Comparison of ENCODE assay signal across 8 cellular contexts in the genomic region with DNA sequence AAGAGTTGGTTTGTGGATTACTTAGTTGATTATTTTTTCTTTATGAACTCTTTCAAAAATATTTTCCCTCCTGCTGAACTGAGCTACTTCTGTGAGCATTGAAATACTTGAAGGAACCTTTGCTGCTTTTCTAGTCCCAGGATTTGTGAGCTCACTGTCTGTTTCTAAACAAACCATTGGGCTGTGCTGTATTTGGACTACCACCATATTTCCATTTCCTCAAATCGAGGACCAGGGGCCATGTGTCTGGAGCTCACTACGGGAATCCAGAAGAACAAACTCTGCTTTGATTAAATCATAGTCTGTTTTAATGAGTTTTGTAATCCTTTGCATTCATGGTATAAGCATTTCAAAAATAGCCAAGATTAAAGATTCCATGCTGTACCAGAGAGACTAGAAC. TPM values are rescaled to one million over a fixed set of nuclear protein-coding genes. Genes with fewer than 3 reads are reported as not detected.
DNase-seq lines count a peak whose midpoint lies in the region; ATAC-seq and TF ChIP-seq lines count a peak whose summit lies in the region.

No MANE protein-coding gene starts in this region.

- POLR2A ChIA-PET in activated CD4-positive, alpha-beta memory T cell treated with anti-CD3 and anti-CD28 coated beads for 36 hours (lab: Charles Lee), result interaction anchor here (1.3 kb wide), 1 partner anchor 118 kb away, joined by 4 read pairs; the partner anchor contains the start of genes BABAM2 and RBKS

- H3K4me3 Mint-ChIP-seq in activated CD8-positive, alpha-beta memory T cell treated with anti-CD3 and anti-CD28 coated beads, Interleukin-2, amount 10 ng/mL, durations not matched to agents 7 days and 5 days, result peak overlapping the region; percentile 100
- peak overlapping the region; percentile 73 for H3K4me3 Mint-ChIP-seq in activated CD4-positive, alpha-beta memory T cell treated with anti-CD3 and anti-CD28 coated beads for 36 hours

- no peaks in the 10 kb centered on the region for H3K9me3 ChIP-seq in iPS-15b (ENCODE audit: control insufficient read depth, insufficient read depth, low read length)
- no peaks in the 10 kb centered on the region for H3K9me3 ChIP-seq in subcutaneous abdominal adipose tissue (ENCODE audit: control insufficient read depth in 5 of 5, low read length in 5 of 5)

- H3K4me1 ChIP-seq in iPS-15b (ENCODE audit: control insufficient read depth, insufficient read depth, low read length) (peaks cover 4% of the 10 kb centered on the region), subcutaneous abdominal adipose tissue (ENCODE audit: control insufficient read depth in 5 of 5, insufficient read depth in 5 of 5, low read length in 5 of 5) (peaks cover 0 to 27% (median 26%) of the 10 kb centered on the region in 5 donors)

- TF ChIP-seq POLR2A in lower leg skin (IDR thresholded peaks at IDR 0.05), result no peak

- H3K4me1 Mint-ChIP-seq in activated CD8-positive, alpha-beta memory T cell treated with anti-CD3 and anti-CD28 coated beads, Interleukin-2, amount 10 ng/mL, durations not matched to agents 7 days and 5 days, result peaks cover 36% of the 10 kb centered on the region
- H3K4me1 Mint-ChIP-seq in activated CD4-positive, alpha-beta memory T cell treated with anti-CD3 and anti-CD28 coated beads for 36 hours (ENCODE audit: low read depth), result peaks cover 43% of the 10 kb centered on the region

- no peak for TF ChIP-seq CTCF in lower leg skin (IDR thresholded peaks at IDR 0.05)

- no peaks in the 10 kb centered on the region for H3K36me3 ChIP-seq in iPS-15b (ENCODE audit: control insufficient read depth, insufficient read depth, low read length)
- H3K36me3 ChIP-seq in subcutaneous abdominal adipose tissue (ENCODE audit: control insufficient read depth in 5 of 5, insufficient read depth in 5 of 5, low read length in 5 of 5), result peaks cover 8 to 11% (median 10%) of the 10 kb centered on the region in 5 donors

- peaks cover 29% of the 10 kb centered on the region for H3K36me3 Mint-ChIP-seq in activated CD8-positive, alpha-beta memory T cell treated with anti-CD3 and anti-CD28 coated beads, Interleukin-2, amount 10 ng/mL, durations not matched to agents 7 days and 5 days
- H3K36me3 Mint-ChIP-seq in activated CD4-positive, alpha-beta memory T cell treated with anti-CD3 and anti-CD28 coated beads for 36 hours, result peaks cover 21% of the 10 kb centered on the region

- no peak for DNase-seq in activated CD8-positive, alpha-beta memory T cell treated with anti-CD3 and anti-CD28 coated beads, Interleukin-2, amount 10 ng/mL, durations not matched to agents 7 days and 5 days
- no peak for DNase-seq in activated CD8-positive, alpha-beta memory T cell treated with anti-CD3 and anti-CD28 coated beads for 24 hours
- DNase-seq in activated CD4-positive, alpha-beta memory T cell treated with anti-CD3 and anti-CD28 coated beads for 36 hours, result no peak
- no peak for DNase-seq in NCI-H1092 treated with DMSO at 0.1 percent for 48 hours (lab: John Stamatoyannopoulos, UW)
- no peak for DNase-seq in lower leg skin (ENCODE audit: low spot score in 2 of 2)

- peak overlapping the region; percentile 98 for H3K9ac ChIP-seq in iPS-15b (ENCODE audit: low read depth, low read length)
- H3K9ac ChIP-seq in subcutaneous abdominal adipose tissue (ENCODE audit: low read length in 5 of 5), result peak overlapping the region in 2 of 5 donors; percentile 20 to 21

- intact Hi-C loops in activated CD4-positive, alpha-beta memory T cell treated with anti-CD3 and anti-CD28 coated beads for 36 hours (cut with micrococcal nuclease), result loop anchor here (5.0 to 10.0 kb wide), 2 partner anchors 502 to 674 kb away; no protein-coding TSS in a partner anchor
- intact Hi-C loops in lower leg skin (cut with DNase I; ENCODE audit: low total_unique reads), result no loop called here

- H3K27me3 Mint-ChIP-seq in activated CD8-positive, alpha-beta memory T cell treated with anti-CD3 and anti-CD28 coated beads, Interleukin-2, amount 10 ng/mL, durations not matched to agents 7 days and 5 days, result peaks cover 2% of the 10 kb centered on the region
- no peaks in the 10 kb centered on the region for H3K27me3 Mint-ChIP-seq in activated CD4-positive, alpha-beta memory T cell treated with anti-CD3 and anti-CD28 coated beads for 36 hours

- H3K27me3 ChIP-seq in iPS-15b (ENCODE audit: control insufficient read depth, insufficient read depth, low read length) (no peaks in the 10 kb centered on the region), subcutaneous abdominal adipose tissue (ENCODE audit: control insufficient read depth in 5 of 5, insufficient read depth in 4 of 5, low read length in 5 of 5) (peaks cover 0 to 4% (median 0%) of the 10 kb centered on the region in 5 donors)

- H3K9me3 Mint-ChIP-seq in activated CD8-positive, alpha-beta memory T cell treated with anti-CD3 and anti-CD28 coated beads, Interleukin-2, amount 10 ng/mL, durations not matched to agents 7 days and 5 days (ENCODE audit: low read depth), result no peaks in the 10 kb centered on the region
- no peaks in the 10 kb centered on the region for H3K9me3 Mint-ChIP-seq in activated CD4-positive, alpha-beta memory T cell treated with anti-CD3 and anti-CD28 coated beads for 36 hours

- H3K27ac Mint-ChIP-seq in activated CD8-positive, alpha-beta memory T cell treated with anti-CD3 and anti-CD28 coated beads, Interleukin-2, amount 10 ng/mL, durations not matched to agents 7 days and 5 days, result peak overlapping the region; percentile 25
- peak overlapping the region; percentile 59 for H3K27ac Mint-ChIP-seq in activated CD4-positive, alpha-beta memory T cell treated with anti-CD3 and anti-CD28 coated beads for 36 hours

- no peak for ATAC-seq in activated CD8-positive, alpha-beta memory T cell treated with anti-CD3 and anti-CD28 coated beads, Interleukin-2, amount 10 ng/mL, durations not matched to agents 7 days and 5 days
- no peak for ATAC-seq in GM18502 (IDR thresholded peaks at IDR 0.05; ENCODE audit: poor library complexity, unreplicated experiment)

- H3K27ac ChIP-seq in subcutaneous abdominal adipose tissue (ENCODE audit: low read depth, low read length), result no peak overlapping the region

- WGBS in lower leg skin, 2 donors, result 8 to 40% methylated on average over 2 of the region's 2 CpGs

- CTCF ChIA-PET in activated CD8-positive, alpha-beta memory T cell treated with anti-CD3 and anti-CD28 coated beads, Interleukin-2, amount 10 ng/mL, durations not matched to agents 7 days and 5 days (lab: Charles Lee), result interaction anchor here (0.6 to 1.9 kb wide), 3 partner anchors 18 to 121 kb away, joined by 3 to 5 read pairs (median 5); no protein-coding TSS in a partner anchor
- CTCF ChIA-PET in activated CD4-positive, alpha-beta memory T cell treated with anti-CD3 and anti-CD28 coated beads for 36 hours (lab: Charles Lee), result interaction anchor here (1.1 to 1.9 kb wide), 5 partner anchors 50 to 115 kb away, joined by 3 to 5 read pairs (median 4); no protein-coding TSS in a partner anchor

- peak overlapping the region; percentile 99 for H3K4me3 ChIP-seq in iPS-15b (ENCODE audit: low read depth, low read length)
- H3K4me3 ChIP-seq in subcutaneous abdominal adipose tissue (ENCODE audit: low read depth in 1 of 5, low read length in 5 of 5), result peak overlapping the region in 3 of 5 donors; percentile 92 to 100 (median 94)
- H3K4me3 ChIP-seq in lower leg skin (ENCODE audit: low read depth, poor library complexity, severe bottlenecking), result no peak overlapping the region

RNA-seq across cellular contexts. Expression of gene MRPL33, which starts 1.3 kb away (rescaled TPM):
- total RNA-seq in activated CD8-positive, alpha-beta memory T cell treated with anti-CD3 and anti-CD28 coated beads, Interleukin-2, amount 10 ng/mL, durations not matched to agents 7 days and 5 days, result 10 to 100 TPM; 49.0 to 62.0 TPM
- total RNA-seq in activated CD4-positive, alpha-beta memory T cell treated with anti-CD3 and anti-CD28 coated beads for 36 hours, result 10 to 100 TPM; 83.3 to 84.2 TPM
- total RNA-seq in lower leg skin, result 10 to 100 TPM; 43.3 to 64.9 (median 54.5) TPM
